22 cellular contexts compared by ENCODE assay signal in the genomic region with DNA sequence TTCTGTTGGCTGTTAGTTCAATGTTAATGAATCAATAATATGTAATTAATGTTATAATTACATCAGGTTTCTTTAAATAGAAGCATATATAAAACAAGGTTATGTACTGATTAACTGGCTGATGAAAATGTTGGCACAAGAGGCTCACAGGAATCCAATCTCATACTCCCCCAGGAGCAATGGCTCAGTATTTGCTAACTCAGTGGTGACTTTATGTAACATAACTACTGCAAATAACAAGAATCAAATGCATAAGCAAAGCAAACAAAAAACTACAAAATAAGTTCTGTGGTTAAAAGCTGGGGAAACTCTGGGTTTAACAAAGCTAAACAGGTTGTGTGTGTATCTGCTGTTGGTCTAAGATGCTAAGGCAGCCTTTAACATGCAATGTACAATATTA.
"Had no signal": no experiment of that assay in that cellular context is flagged by ENCODE, and none has a peak within 500 bp of the region (broad histone marks: within the 10 kb centered on the region; RNA-seq: fewer than 3 reads in every experiment).

No MANE protein-coding gene starts in this region.

- H3K27me3 ChIP-seq: cardiac muscle cell, pancreas, sigmoid colon, spleen, upper lobe of left lung had no signal

- H3K27ac Mint-ChIP-seq: activated CD8-positive, alpha-beta T cell treated with anti-CD3 and anti-CD28 coated beads for 36 hours; activated naive CD8-positive, alpha-beta T cell treated with anti-CD3 and anti-CD28 coated beads for 36 hours; activated T-helper 17 cell treated with anti-CD3 and anti-CD28 coated beads, Interleukin-2, amount 50 U/mL, for 72 hours; naive thymus-derived CD8-positive, alpha-beta T cell; stimulated activated naive B cell treated with anti-CD40 and anti-IgM and Interleukin-4, amounts not matched to agents 10 μg/mL and 1 μg/mL and 100 μg/mL, for 72 hours had no signal

- ATAC-seq: activated CD8-positive, alpha-beta T cell treated with anti-CD3 and anti-CD28 coated beads for 36 hours; left cardiac atrium; naive thymus-derived CD8-positive, alpha-beta T cell; stimulated activated naive B cell treated with anti-CD40 and anti-IgM and Interleukin-4, amounts not matched to agents 10 μg/mL and 1 μg/mL and 100 μg/mL, for 72 hours had no signal

- H3K4me3 Mint-ChIP-seq: activated CD8-positive, alpha-beta T cell treated with anti-CD3 and anti-CD28 coated beads for 36 hours; activated naive CD8-positive, alpha-beta T cell treated with anti-CD3 and anti-CD28 coated beads for 36 hours; activated T-helper 17 cell treated with anti-CD3 and anti-CD28 coated beads, Interleukin-2, amount 50 U/mL, for 72 hours; immature natural killer cell; naive thymus-derived CD8-positive, alpha-beta T cell; stimulated activated naive B cell treated with anti-CD40 and anti-IgM and Interleukin-4, amounts not matched to agents 10 μg/mL and 1 μg/mL and 100 μg/mL, for 72 hours had no signal

- H3K4me1 Mint-ChIP-seq: activated T-helper 17 cell treated with anti-CD3 and anti-CD28 coated beads, Interleukin-2, amount 50 U/mL, for 72 hours; immature natural killer cell; naive thymus-derived CD8-positive, alpha-beta T cell had no signal

- DNase-seq: activated CD4-positive, CD25-positive, alpha-beta regulatory T cell; activated CD8-positive, alpha-beta T cell treated with anti-CD3 and anti-CD28 coated beads for 36 hours; activated naive CD4-positive, alpha-beta T cell; activated naive CD8-positive, alpha-beta T cell treated with anti-CD3 and anti-CD28 coated beads for 36 hours; activated T-cell treated with anti-CD3 and anti-CD28 coated beads, Interleukin-2, amount 50 U/mL, for 1 hour; amygdala; dermis blood vessel endothelial cell; effector memory CD4-positive, alpha-beta T cell; immature natural killer cell; left cardiac atrium; mesendoderm; naive thymus-derived CD8-positive, alpha-beta T cell; pancreas; sigmoid colon; spleen; stimulated activated naive B cell treated with anti-CD40 and anti-IgM and Interleukin-4, amounts not matched to agents 10 μg/mL and 1 μg/mL and 100 μg/mL, for 72 hours; T1000; upper lobe of left lung had no signal

- H3K9me3 ChIP-seq: pancreas, sigmoid colon, thoracic aorta, upper lobe of left lung had no signal

- FAIRE-seq: endothelial cell of umbilical vein, pancreas had no signal

- H3K4me1 ChIP-seq: pancreas, sigmoid colon, spleen, upper lobe of left lung had no signal

- H3K27me3 Mint-ChIP-seq: activated CD8-positive, alpha-beta T cell treated with anti-CD3 and anti-CD28 coated beads for 36 hours; activated naive CD8-positive, alpha-beta T cell treated with anti-CD3 and anti-CD28 coated beads for 36 hours; activated T-helper 17 cell treated with anti-CD3 and anti-CD28 coated beads, Interleukin-2, amount 50 U/mL, for 72 hours; naive thymus-derived CD8-positive, alpha-beta T cell; stimulated activated naive B cell treated with anti-CD40 and anti-IgM and Interleukin-4, amounts not matched to agents 10 μg/mL and 1 μg/mL and 100 μg/mL, for 72 hours had no signal

- H3K4me3 ChIP-seq: cardiac muscle cell, pancreas, sigmoid colon, spleen, thoracic aorta, upper lobe of left lung had no signal

- H3K27ac ChIP-seq: cardiac muscle cell, pancreas, sigmoid colon, spleen, thoracic aorta, upper lobe of left lung had no signal

- H3K9me3 Mint-ChIP-seq: activated CD8-positive, alpha-beta T cell treated with anti-CD3 and anti-CD28 coated beads for 36 hours; activated T-helper 17 cell treated with anti-CD3 and anti-CD28 coated beads, Interleukin-2, amount 50 U/mL, for 72 hours; immature natural killer cell; naive thymus-derived CD8-positive, alpha-beta T cell had no signal
